In the genomic region with DNA sequence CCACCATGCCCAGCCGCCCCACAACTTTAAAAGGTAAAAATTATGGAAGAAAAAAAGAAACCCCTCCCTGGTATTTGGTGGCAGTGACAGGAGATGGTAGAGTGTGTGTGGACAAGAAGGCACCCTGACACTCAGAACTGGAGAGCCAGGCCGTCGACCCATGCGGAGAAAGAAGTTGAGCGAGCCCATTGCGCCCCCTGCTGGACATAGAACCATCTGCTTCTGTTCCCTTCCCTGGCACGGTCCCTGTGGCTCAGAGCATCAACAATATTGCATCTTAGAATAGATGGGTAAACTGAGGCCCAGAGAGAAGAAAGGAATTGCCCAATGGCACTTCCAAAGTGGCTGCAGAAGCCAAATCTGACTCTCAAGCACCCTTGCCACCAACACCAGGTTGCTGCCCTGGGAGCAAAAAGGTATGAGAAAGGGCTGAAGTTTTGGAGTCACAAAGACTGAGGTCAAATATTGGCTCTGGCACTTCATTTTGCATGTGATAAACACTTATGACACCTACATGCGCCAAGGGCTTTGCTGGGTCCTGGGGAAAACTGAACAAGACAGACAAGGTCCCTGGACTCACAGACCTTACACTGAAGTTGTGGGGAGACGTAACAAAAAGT, we compare ENCODE assay signal across 8 cellular contexts.
DNase-seq lines count a peak whose midpoint lies in the region; ATAC-seq lines count a peak whose summit lies in the region.

No MANE protein-coding gene starts in this region.

- DNase-seq in NK-92 treated with Interleukin-12 subunit alpha and Interleukin-12 subunit beta, amount 100 ng/mL, for 24 hours (lab: John Stamatoyannopoulos, UW): peak; percentile 29
- DNase-seq in NK-92 (lab: John Stamatoyannopoulos, UW; ENCODE audit: unreplicated experiment) (no peak), NCI-H2196 treated with DMSO at 0.1 percent for 48 hours (lab: John Stamatoyannopoulos, UW; ENCODE audit: unreplicated experiment) (peak; percentile 59), left kidney (ENCODE audit: low read depth, low spot score) (peak; percentile 79)
- peak; percentile 59 for DNase-seq in central memory CD4-positive, alpha-beta T cell
- DNase-seq in stimulated activated CD4-positive, alpha-beta T cell treated with anti-CD3 and anti-CD28 coated beads, Interleukin-4, amount 100 ng/mL, for 4 hours: peak; percentile 66 to 72

- ATAC-seq in activated CD4-positive, CD25-positive, alpha-beta regulatory T cell treated with anti-CD3 and anti-CD28 coated beads, Interleukin-2, amount 50 U/mL, for 24 hours: peak; percentile 70 to 78
- no peak for ATAC-seq in GM18909 (IDR thresholded peaks at IDR 0.05; ENCODE audit: poor library complexity, unreplicated experiment)
